In the genomic region with DNA sequence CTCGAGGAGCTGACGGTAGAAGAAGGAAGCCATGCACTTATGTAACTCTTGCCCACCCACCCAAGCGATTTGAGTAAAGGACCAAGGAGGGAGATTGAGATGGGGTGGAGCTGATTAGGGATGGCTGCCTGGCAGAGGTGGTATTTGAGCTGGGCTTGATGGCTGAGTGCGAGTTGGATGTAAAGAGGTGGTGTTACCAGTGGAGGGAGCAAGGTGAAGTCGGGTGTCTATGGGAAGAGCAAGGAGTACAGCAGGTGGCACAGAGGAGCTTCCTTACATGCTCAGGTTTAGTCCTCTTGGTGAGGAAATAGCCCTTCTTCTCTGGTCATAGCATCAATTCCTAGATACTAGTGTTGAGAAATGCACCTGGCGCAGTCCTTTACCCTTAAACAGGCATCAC, we compare ENCODE assay signal across 14 cellular contexts.
"Had no signal": no experiment of that assay in that cellular context is flagged by ENCODE, and none has a peak within 500 bp of the region (broad histone marks: within the 10 kb centered on the region; RNA-seq: fewer than 3 reads in every experiment).

No MANE protein-coding gene starts in this region.

- H3K79me2 ChIP-seq: parathyroid adenoma had no signal

- H2AFZ ChIP-seq: parathyroid adenoma had no signal

- H3K27ac ChIP-seq: left lung, parathyroid adenoma had no signal

- FAIRE-seq: frontal cortex, keratinocyte had no signal

- H3K36me3 ChIP-seq: left lung had no signal

- H3K9me3 ChIP-seq: left lung had no signal

- H3K4me1 ChIP-seq: left lung, parathyroid adenoma had no signal

- DNase-seq: activated B cell treated with CpG ODN at 0.5 μM for 24 hours; activated CD4-positive, alpha-beta T cell treated with anti-CD3 and anti-CD28 coated beads, Interleukin-2, amount 10 ng/mL, durations not matched to agents 24 days and 14 days; activated CD8-positive, alpha-beta memory T cell treated with anti-CD3 and anti-CD28 coated beads, Interleukin-2, amount 50 U/mL, for 48 hours; activated naive CD4-positive, alpha-beta T cell; activated naive CD8-positive, alpha-beta T cell treated with anti-CD3 and anti-CD28 coated beads, Interleukin-2, amount 10 ng/mL, durations not matched to agents 7 days and 5 days; effector CD8-positive, alpha-beta T cell; left lung; mammary epithelial cell; naive B cell; stimulated activated CD4-positive, alpha-beta T cell treated with anti-CD3 and anti-CD28 coated beads, Interleukin-1b, Interleukin-23, amount 100 ng/mL, for 48 hours; stimulated activated naive CD8-positive, alpha-beta T cell treated with anti-CD3 and anti-CD28 coated beads, Interleukin-15, amount 100 ng/mL, for 72 hours had no signal

- H3K4me3 ChIP-seq: left lung had no signal

- H3K9ac ChIP-seq: parathyroid adenoma had no signal
